Comparison of ENCODE assay signal across 18 cellular contexts in genomic region chr9:115220339-115221009, GRCh38.
DNase-seq lines count a peak whose midpoint lies in the region; ATAC-seq and TF ChIP-seq lines count a peak whose summit lies in the region.
"Had no signal": no experiment of that assay in that cellular context is flagged by ENCODE, and none has a peak within 500 bp of the region (broad histone marks: within the 10 kb centered on the region; RNA-seq: fewer than 3 reads in every experiment).

No MANE protein-coding gene starts in this region.

- H3K4me3 ChIP-seq in RWPE2 (ENCODE audit: severe bottlenecking) (no peak overlapping the region), right lobe of liver (no peak overlapping the region)
- H3K4me3 ChIP-seq: mucosa of descending colon, ovary had no signal

- no peak for TF ChIP-seq POLR2A in right lobe of liver (IDR thresholded peaks at IDR 0.05)

- H3K27me3 ChIP-seq in RWPE2 (ENCODE audit: insufficient read depth, poor library complexity, severe bottlenecking) (no peaks in the 10 kb centered on the region), right lobe of liver (no peaks in the 10 kb centered on the region)
- H3K27me3 ChIP-seq: ovary had no signal

- no peaks in the 10 kb centered on the region for H3K36me3 ChIP-seq in RWPE2 (ENCODE audit: low read depth)
- H3K36me3 ChIP-seq in right lobe of liver: no peaks in the 10 kb centered on the region
- H3K36me3 ChIP-seq: ovary had no signal

- H3K27ac ChIP-seq in RWPE2 (ENCODE audit: poor library complexity, severe bottlenecking) (no peak overlapping the region), right lobe of liver (no peak overlapping the region)
- H3K27ac ChIP-seq: ovary had no signal

- WGBS in right lobe of liver (ENCODE audit: insufficient coverage, low coverage, low lambda C conversion rate, missing lambda C conversion rate): 69% methylated on average over 8 of the region's 8 CpGs

- H3K4me1 ChIP-seq in RWPE2 (ENCODE audit: insufficient read depth, poor library complexity, severe bottlenecking): peaks cover 5% of the 10 kb centered on the region
- no peaks in the 10 kb centered on the region for H3K4me1 ChIP-seq in right lobe of liver

- DNase-seq in NCI-H1694 (lab: John Stamatoyannopoulos, UW): peak; percentile 34
- DNase-seq in NCI-H1694 treated with DMSO at 0.1 percent for 48 hours (lab: John Stamatoyannopoulos, UW): no peak
- no peak for DNase-seq in RWPE2 (ENCODE audit: low spot score)
- DNase-seq in globus pallidus (ENCODE audit: low spot score): peak; percentile 35
- peak; percentile 65 for DNase-seq in stromal cell of bone marrow (ENCODE audit: low read depth)
- no peak for DNase-seq in right lobe of liver
- DNase-seq: ACHN; activated CD8-positive, alpha-beta T cell treated with anti-CD3 and anti-CD28 coated beads, Interleukin-2, amount 10 ng/mL, durations not matched to agents 7 days and 5 days; GDM1; HFFc6; mucosa of descending colon; ovary; stimulated activated naive CD4-positive, alpha-beta T cell had no signal

- H3K9me3 ChIP-seq in RWPE2 (ENCODE audit: severe bottlenecking) (no peaks in the 10 kb centered on the region), right lobe of liver (no peaks in the 10 kb centered on the region)
- H3K9me3 ChIP-seq: mucosa of descending colon, ovary had no signal

- ATAC-seq in RWPE2 (ENCODE audit: low read depth) (peak; percentile 64), GM19467 (IDR thresholded peaks at IDR 0.05; ENCODE audit: unreplicated experiment) (no peak), GM19328 (IDR thresholded peaks at IDR 0.05; ENCODE audit: unreplicated experiment) (no peak), right lobe of liver (no peak)
- ATAC-seq: activated CD8-positive, alpha-beta T cell treated with anti-CD3 and anti-CD28 coated beads, Interleukin-2, amount 10 ng/mL, durations not matched to agents 7 days and 5 days; activated T-helper 17 cell treated with anti-CD3 and anti-CD28 coated beads, Interleukin-2, amount 50 U/mL, for 72 hours; HepG2; mucosa of descending colon; Panc1 had no signal

- intact Hi-C loops in right lobe of liver (cut with DNase I): no loop called here

- TF ChIP-seq CTCF in RWPE2 (IDR thresholded peaks at IDR 0.05; ENCODE audit: poor library complexity, severe bottlenecking) (no peak), right lobe of liver (IDR thresholded peaks at IDR 0.05) (no peak)

Comparison
In these comparisons a context has a peak if more than half of its experiments do, and no peak if none do; other contexts are left out.
1. DNase-seq: peak in NCI-H1694 (single experiment), globus pallidus (single experiment) and stromal cell of bone marrow (single experiment); none in NCI-H1694 treated with DMSO at 0.1 percent for 48 hours (single experiment), RWPE2 (single experiment) and right lobe of liver (0 of 3).